Comparison of ENCODE assay signal across 8 cellular contexts in genomic region chr13:48975101-48975925, GRCh38. TPM values are rescaled to one million over a fixed set of nuclear protein-coding genes. Genes with fewer than 3 reads are reported as not detected.
DNase-seq lines count a peak whose midpoint lies in the region; ATAC-seq and TF ChIP-seq lines count a peak whose summit lies in the region.

Gene FNDC3A (plus strand): TSS chr13:48975912. CDS start chr13:49006191, 30,279 bp downstream.

- intact Hi-C loops in sigmoid colon (cut with DNase I) = loop anchor here (1.0 to 10.0 kb wide), 7 partner anchors 67 to 743 kb away; partner anchors contain the start of genes CAB39L, CDADC1, ITM2B and RCBTB1

- TF ChIP-seq CTCF in brain (conservative IDR thresholded peaks at IDR 0.05) (peak in 1 of 2 experiments; percentile 24), sigmoid colon (IDR thresholded peaks at IDR 0.05) (peak in 1 of 4 experiments; percentile 11)

- in situ Hi-C loops in KBM-7 (cut with MboI; ENCODE audit: low pct_unique_long_range_greater_than_20kb, low sequenced_read_pairs) = no loop called here

- no peaks in the 10 kb centered on the region for H3K9me3 ChIP-seq in sigmoid colon

- peak; percentile 23 for DNase-seq in DMS79 (lab: John Stamatoyannopoulos, UW)
- DNase-seq in KBM-7 = peak; percentile 75
- DNase-seq in SW480 (ENCODE audit: low spot score) = peak; percentile 71
- peak; percentile 76 for DNase-seq in sigmoid colon

- H3K4me1 Mint-ChIP-seq in brain = peaks cover 45% of the 10 kb centered on the region

- H3K36me3 Mint-ChIP-seq in brain = no peaks in the 10 kb centered on the region

- peak within 1 kb of the TSS; percentile 96 to 99 (median 98) for H3K27ac Mint-ChIP-seq in brain

- peak within 1 kb of the TSS; percentile 95 to 98 (median 96) for H3K4me3 Mint-ChIP-seq in brain

- peaks cover 8% of the 10 kb centered on the region for H3K27me3 Mint-ChIP-seq in brain

- H3K4me1 ChIP-seq in sigmoid colon = peaks cover 0 to 38% (median 32%) of the 10 kb centered on the region in 4 donors

- WGBS in sigmoid colon, 2 donors = 0 to 1% methylated on average over 63 of the region's 63 CpGs

- H3K27me3 ChIP-seq in sigmoid colon = no peaks in the 10 kb centered on the region

- no peak for TF ChIP-seq POLR2A in sigmoid colon (IDR thresholded peaks at IDR 0.05)

- H3K4me3 ChIP-seq in iPS-11a (ENCODE audit: low read depth, low read length) = peak within 1 kb of the TSS; percentile 75
- H3K4me3 ChIP-seq in sigmoid colon = peak within 1 kb of the TSS; percentile 80 to 95 (median 92)

- peak within 1 kb of the TSS; percentile 99 to 100 (median 99) for H3K27ac ChIP-seq in sigmoid colon

- TF ChIP-seq EP300 in sigmoid colon (IDR thresholded peaks at IDR 0.05) = no peak

- ATAC-seq in GM21367 (IDR thresholded peaks at IDR 0.05; ENCODE audit: unreplicated experiment) (peak; percentile 6), HG03280 (IDR thresholded peaks at IDR 0.05; ENCODE audit: unreplicated experiment) (no peak)

- peaks cover 0 to 14% (median 10%) of the 10 kb centered on the region in 5 experiments for H3K9me3 Mint-ChIP-seq in brain

- H3K36me3 ChIP-seq in sigmoid colon = no peaks in the 10 kb centered on the region

RNA-seq across cellular contexts. Expression of gene FNDC3A, which starts in this region (rescaled TPM):
- polyA plus RNA-seq in brain (ENCODE audit: insufficient read depth, low read depth, low replicate concordance) = 9.0 TPM
- total RNA-seq in sigmoid colon = 10 to 100 TPM; 47.8 to 61.4 (median 54.3) TPM
- 10 to 100 TPM; 14.4 to 16.2 (median 15.8) TPM for polyA plus RNA-seq in sigmoid colon

Comparison
In these comparisons a context has a peak if more than half of its experiments do, and no peak if none do; other contexts are left out.
1. DNase-seq: peak in every context shown above with its lines; median percentile 76 in sigmoid colon; 75 in KBM-7; 71 in SW480; 23 in DMS79.